ENCODE assay signal across 1 cellular context in genomic region chr6:43095939-43096338, GRCh38.
TF ChIP-seq lines count a peak whose summit lies in the region.

No MANE protein-coding gene starts in this region.

TF ChIP-seq in IMR-90, 13 proteins besides CTCF, POLR2A, EP300 and RAD21:
- TF ChIP-seq MAFK (IDR thresholded peaks at IDR 0.05; ENCODE audit: low read depth, low read length), result no peak
- TF ChIP-seq MXI1 (IDR thresholded peaks at IDR 0.05; ENCODE audit: borderline replicate concordance, low read depth, low read length), result no peak
- no peak for TF ChIP-seq CEBPB (IDR thresholded peaks at IDR 0.05; ENCODE audit: low read depth, low read length)
- no peak for TF ChIP-seq SMC3 (IDR thresholded peaks at IDR 0.05; ENCODE audit: low read depth, low read length)
- TF ChIP-seq FOS (IDR thresholded peaks at IDR 0.05; ENCODE audit: low read depth, low read length), result no peak
- no peak for TF ChIP-seq CHD1 (IDR thresholded peaks at IDR 0.05; ENCODE audit: low read depth, low read length)
- no peak for TF ChIP-seq ELK1 (IDR thresholded peaks at IDR 0.05; ENCODE audit: borderline replicate concordance, low read depth, low read length)
- no peak for TF ChIP-seq BHLHE40 (IDR thresholded peaks at IDR 0.05; ENCODE audit: low read depth, low read length)
- TF ChIP-seq NFE2L2 (IDR thresholded peaks at IDR 0.05; ENCODE audit: low read depth, low read length), result no peak
- no peak for TF ChIP-seq USF2 (IDR thresholded peaks at IDR 0.05; ENCODE audit: low read depth, low read length)
- TF ChIP-seq RCOR1 (IDR thresholded peaks at IDR 0.05; ENCODE audit: insufficient replicate concordance, low read length), result no peak
- TF ChIP-seq MAZ (IDR thresholded peaks at IDR 0.05; ENCODE audit: borderline replicate concordance, low read depth, low read length), result no peak
- TF ChIP-seq RFX5 (IDR thresholded peaks at IDR 0.05; ENCODE audit: low read depth, low read length), result no peak
